In genomic region chr2:10845640-10846039, GRCh38 we compare ENCODE assay signal across 18 cellular contexts. TPM values are rescaled to one million over a fixed set of nuclear protein-coding genes. Genes with fewer than 3 reads are reported as not detected.
DNase-seq lines count a peak whose midpoint lies in the region; ATAC-seq and TF ChIP-seq lines count a peak whose summit lies in the region.
"Had no signal": no experiment of that assay in that cellular context is flagged by ENCODE, and none has a peak within 500 bp of the region (broad histone marks: within the 10 kb centered on the region; RNA-seq: fewer than 3 reads in every experiment).

No MANE protein-coding gene starts in this region.

- no peaks in the 10 kb centered on the region for H3K9me3 ChIP-seq in neural progenitor cell (ENCODE audit: low read depth)
- peaks cover 8 to 16% of the 10 kb centered on the region in 2 donors for H3K9me3 ChIP-seq in stomach smooth muscle (ENCODE audit: control insufficient read depth in 2 of 2, low read length in 2 of 2)
- 0 out of 2 replicates have a peak, but pooled peaks cover 2% of the 10 kb centered on the region for H3K9me3 ChIP-seq in BE2C

- no peaks in the 10 kb centered on the region for H3F3A ChIP-seq in neural progenitor cell (ENCODE audit: low read depth)

- TF ChIP-seq CTCF in neural progenitor cell (IDR thresholded peaks at IDR 0.05) (no peak), BE2C (IDR thresholded peaks at IDR 0.05; ENCODE audit: low read depth, low read length) (no peak)

- no peak for DNase-seq in Right ventricle myocardium inferior (ENCODE audit: missing footprints)
- DNase-seq in cardiac septum (ENCODE audit: low spot score), result no peak
- DNase-seq in Right ventricle myocardium superior, result peak; percentile 49
- DNase-seq in neural progenitor cell (ENCODE audit: low spot score), result no peak
- no peak for DNase-seq in BE2C
- DNase-seq: 8988T, NCI-H1048, NCI-H2107, NCI-H226, NCI-H69, PC-3 had no signal

- H3K27ac Mint-ChIP-seq in neural progenitor cell, result peak overlapping the region; percentile 36

- H2AFZ ChIP-seq in neural progenitor cell (replicated peaks), result no peak overlapping the region

- no peaks in the 10 kb centered on the region for H3K79me2 ChIP-seq in neural progenitor cell (ENCODE audit: low read depth)

- H3K36me3 ChIP-seq in neural progenitor cell (no peaks in the 10 kb centered on the region), stomach smooth muscle (ENCODE audit: control insufficient read depth in 2 of 2, insufficient read depth in 2 of 2, low read length in 2 of 2) (no peaks in the 10 kb centered on the region), BE2C (no peaks in the 10 kb centered on the region)
- H3K36me3 ChIP-seq: BLaER1 treated with 17β-estradiol and CSF1 and Interleukin-3, amounts not matched to agents 10 nM and 100 nM had no signal

- peaks cover 7% of the 10 kb centered on the region for H3K4me1 ChIP-seq in neural progenitor cell
- peaks cover 32% of the 10 kb centered on the region for H3K4me1 ChIP-seq in stomach smooth muscle (ENCODE audit: control insufficient read depth, insufficient read depth, low read length)
- H3K4me1 ChIP-seq in BE2C, result no peaks in the 10 kb centered on the region
- H3K4me1 ChIP-seq: BLaER1 treated with 17β-estradiol and CSF1 and Interleukin-3, amounts not matched to agents 10 nM and 100 nM had no signal

- no peak overlapping the region for H3K4me3 ChIP-seq in neural progenitor cell
- H3K4me3 ChIP-seq in stomach smooth muscle (ENCODE audit: low read length in 2 of 2), result no peak overlapping the region
- no peak overlapping the region for H3K4me3 ChIP-seq in BE2C (ENCODE audit: low read depth, low read length)
- H3K4me3 ChIP-seq: BLaER1 treated with 17β-estradiol and CSF1 and Interleukin-3, amounts not matched to agents 10 nM and 100 nM; K562 had no signal

- no peaks in the 10 kb centered on the region for H4K20me1 ChIP-seq in neural progenitor cell (ENCODE audit: low read depth)
- H4K20me1 ChIP-seq: BLaER1 treated with 17β-estradiol and CSF1 and Interleukin-3, amounts not matched to agents 10 nM and 100 nM had no signal

- H3K27me3 ChIP-seq in neural progenitor cell (no peaks in the 10 kb centered on the region), stomach smooth muscle (ENCODE audit: control insufficient read depth in 1 of 2, insufficient read depth in 2 of 2, low read length in 2 of 2) (no peaks in the 10 kb centered on the region), BE2C (no peaks in the 10 kb centered on the region)
- H3K27me3 ChIP-seq: BLaER1 treated with 17β-estradiol and CSF1 and Interleukin-3, amounts not matched to agents 10 nM and 100 nM had no signal

- H3K4me3 Mint-ChIP-seq in neural progenitor cell, result no peak overlapping the region

- no peak overlapping the region for H3K27ac ChIP-seq in neural progenitor cell
- H3K27ac ChIP-seq in stomach smooth muscle (ENCODE audit: low read length), result peak overlapping the region; percentile 64
- H3K27ac ChIP-seq: BLaER1 treated with 17β-estradiol and CSF1 and Interleukin-3, amounts not matched to agents 10 nM and 100 nM; HL-60 had no signal

- peaks cover 16% of the 10 kb centered on the region for H3K9me3 Mint-ChIP-seq in neural progenitor cell

- peak; percentile 36 for ATAC-seq in Right ventricle myocardium inferior
- peak; percentile 47 for ATAC-seq in Right ventricle myocardium superior (ENCODE audit: poor library complexity)
- no peak for ATAC-seq in HG03378 (IDR thresholded peaks at IDR 0.05; ENCODE audit: unreplicated experiment)
- no peak for ATAC-seq in HG02884 (IDR thresholded peaks at IDR 0.05; ENCODE audit: unreplicated experiment)
- ATAC-seq: HCT116, K562, PC-3 had no signal

- no peak overlapping the region for H3K4me2 ChIP-seq in neural progenitor cell
- H3K4me2 ChIP-seq: BLaER1 treated with 17β-estradiol and CSF1 and Interleukin-3, amounts not matched to agents 10 nM and 100 nM had no signal

- H3K4me1 Mint-ChIP-seq in neural progenitor cell, result peaks cover 17% of the 10 kb centered on the region

- H3K9ac ChIP-seq in neural progenitor cell, result no peak overlapping the region
- H3K9ac ChIP-seq in stomach smooth muscle (ENCODE audit: low read length in 2 of 2), result no peak overlapping the region
- H3K9ac ChIP-seq: BLaER1 treated with 17β-estradiol and CSF1 and Interleukin-3, amounts not matched to agents 10 nM and 100 nM had no signal

- H3K36me3 Mint-ChIP-seq in neural progenitor cell, result peaks cover 2% of the 10 kb centered on the region

- H3K27me3 Mint-ChIP-seq in neural progenitor cell (ENCODE audit: insufficient read depth, low read depth), result peaks cover 5% of the 10 kb centered on the region

- intact Hi-C loops in Right ventricle myocardium inferior (cut with DNase I), result loop anchor here (2.0 to 5.0 kb wide), 3 partner anchors 17 to 42 kb away; no protein-coding TSS in a partner anchor
- intact Hi-C loops in cardiac septum (cut with DNase I), result loop anchor here (2.0 kb wide), 2 partner anchors 19 to 29 kb away; no protein-coding TSS in a partner anchor
- intact Hi-C loops in Right ventricle myocardium superior (cut with DNase I), result no loop called here

RNA-seq across cellular contexts. Expression of gene PDIA6, which starts 33.1 kb away (rescaled TPM):
- 125 TPM for total RNA-seq in Right ventricle myocardium inferior
- 130 TPM for total RNA-seq in cardiac septum
- 111 TPM for total RNA-seq in Right ventricle myocardium superior
- 299 and 381 TPM in 2 replicates for total RNA-seq in neural progenitor cell (ENCODE audit: low replicate concordance)
- polyA plus RNA-seq in BE2C (2012; ENCODE audit: insufficient read depth, insufficient read length, low read depth), result 187 TPM

Comparison
In these comparisons a context has a peak if more than half of its experiments do, and no peak if none do; other contexts are left out.
1. ATAC-seq: peak in Right ventricle myocardium inferior (single experiment) and Right ventricle myocardium superior (single experiment); none in HG03378 (single experiment) and HG02884 (single experiment).